Comparison of ENCODE assay signal across 8 cellular contexts in the genomic region with DNA sequence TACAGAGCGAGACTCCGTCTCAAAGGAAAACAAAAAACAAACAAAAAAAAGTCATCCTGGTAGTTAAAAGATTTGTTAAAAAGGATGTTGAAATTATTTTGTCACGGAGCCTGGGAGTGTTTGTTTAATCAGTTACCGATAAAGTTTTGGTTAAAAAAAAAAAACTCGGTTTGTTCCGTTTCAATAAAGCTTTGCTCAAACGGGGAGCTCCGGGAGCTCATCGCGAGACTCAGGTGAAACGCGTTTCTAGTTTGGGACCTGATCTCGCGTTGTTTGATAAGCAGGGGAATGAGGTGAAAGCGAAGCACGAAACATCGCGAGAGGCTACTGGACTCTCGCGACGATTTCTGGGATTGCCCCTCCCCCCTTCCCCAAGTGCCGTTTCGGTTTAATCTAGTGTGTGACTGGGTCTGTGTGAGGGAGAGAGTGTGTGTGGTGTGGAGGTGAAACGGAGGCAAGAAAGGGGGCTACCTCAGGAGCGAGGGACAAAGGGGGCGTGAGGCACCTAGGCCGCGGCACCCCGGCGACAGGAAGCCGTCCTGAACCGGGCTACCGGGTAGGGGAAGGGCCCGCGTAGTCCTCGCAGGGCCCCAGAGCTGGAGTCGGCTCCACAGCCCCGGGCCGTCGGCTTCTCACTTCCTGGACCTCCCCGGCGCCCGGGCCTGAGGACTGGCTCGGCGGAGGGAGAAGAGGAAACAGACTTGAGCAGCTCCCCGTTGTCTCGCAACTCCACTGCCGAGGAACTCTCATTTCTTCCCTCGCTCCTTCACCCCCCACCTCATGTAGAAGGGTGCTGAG. TPM values are rescaled to one million over a fixed set of nuclear protein-coding genes. Genes with fewer than 3 reads are reported as not detected.
DNase-seq lines count a peak whose midpoint lies in the region; ATAC-seq and TF ChIP-seq lines count a peak whose summit lies in the region.

A gene (plus strand): TSS at position 374 of the 798 bp plus-strand sequence. CDS start 586 bp downstream, outside the sequence.

- H3K4me3 ChIP-seq in Loucy (ENCODE audit: low read length, poor library complexity, severe bottlenecking), result peak within 1 kb of the TSS; percentile 95

- H3K79me2 ChIP-seq in Loucy (ENCODE audit: insufficient read depth, low read length), result peaks cover 50% of the 10 kb centered on the region

- H4K20me1 ChIP-seq in Loucy (ENCODE audit: insufficient read depth, low read length, poor library complexity, severe bottlenecking), result peaks cover 41% of the 10 kb centered on the region

- peaks cover 22% of the 10 kb centered on the region for H3K4me1 ChIP-seq in Loucy (ENCODE audit: insufficient read depth, low read length, poor library complexity, severe bottlenecking)

- H3K27me3 Mint-ChIP-seq in natural killer cell (ENCODE audit: low read depth in 2 of 2), result no peaks in the 10 kb centered on the region

- no peaks in the 10 kb centered on the region for H3K9me3 ChIP-seq in Loucy (ENCODE audit: insufficient read depth, low read depth, low read length)

- no peaks in the 10 kb centered on the region for H3K27me3 ChIP-seq in Loucy (ENCODE audit: insufficient read depth, low read length, poor library complexity, severe bottlenecking)

- peaks cover 3% of the 10 kb centered on the region; the same call in 1 of the 2 replicates for H3F3A ChIP-seq in Loucy (ENCODE audit: low read depth)

- H3K36me3 Mint-ChIP-seq in natural killer cell, result no peaks in the 10 kb centered on the region

- peak within 1 kb of the TSS; percentile 93 to 99 for H3K27ac Mint-ChIP-seq in natural killer cell

- peak; percentile 99 for TF ChIP-seq POLR2A in Raji (IDR thresholded peaks at IDR 0.05; ENCODE audit: insufficient read depth, low read depth, low read length)

- no peaks in the 10 kb centered on the region for H3K36me3 ChIP-seq in Loucy (ENCODE audit: insufficient read depth, low read length)

- H3K4me1 Mint-ChIP-seq in natural killer cell, result peaks cover 44 to 53% of the 10 kb centered on the region in 2 donors

- peak; percentile 96 for DNase-seq in Daoy (ENCODE audit: low read depth)
- DNase-seq in H4 (ENCODE audit: low spot score), result peak; percentile 99
- DNase-seq in activated T-helper 9 cell treated with anti-CD3 and anti-CD28 coated beads, Interleukin-2, amount 50 U/mL, for 16 hours (ENCODE audit: low read depth), result peak; percentile 85
- DNase-seq in fibroblast of peridontal ligament (ENCODE audit: extremely low read depth), result peak; percentile 100
- DNase-seq in natural killer cell, result peak; percentile 92
- DNase-seq in stimulated activated naive CD4-positive, alpha-beta T cell treated with Interleukin-2 at 50 U/mL for 16 hours (lab: John Stamatoyannopoulos, UW), result peak; percentile 91

- H3K4me2 ChIP-seq in Loucy (ENCODE audit: low read depth, low read length, poor library complexity, severe bottlenecking), result peak within 1 kb of the TSS; percentile 97

- TF ChIP-seq CTCF in Loucy (conservative IDR thresholded peaks at IDR 0.05; ENCODE audit: low read length) (no peak), natural killer cell (IDR thresholded peaks at IDR 0.05) (no peak)

- H3K9me3 Mint-ChIP-seq in natural killer cell, result no peaks in the 10 kb centered on the region

- H3K9ac ChIP-seq in Loucy (ENCODE audit: low read depth, low read length, poor library complexity, severe bottlenecking), result peak within 1 kb of the TSS; percentile 96

- peak within 1 kb of the TSS; percentile 100 for H2AFZ ChIP-seq in Loucy (ENCODE audit: low read length)

- peak within 1 kb of the TSS; percentile 92 for H3K4me3 Mint-ChIP-seq in natural killer cell

- H3K9me2 ChIP-seq in Loucy (replicated peaks; ENCODE audit: low read depth, low read length), result no peaks in the 10 kb centered on the region

- peak; percentile 86 to 94 (median 88) for ATAC-seq in natural killer cell

- intact Hi-C loops in natural killer cell (cut with micrococcal nuclease), result loop anchor here (1.0 to 5.0 kb wide), 2 partner anchors 10 to 59 kb away; a partner anchor contains a TSS

RNA-seq across cellular contexts. Expression of the gene that starts here (rescaled TPM):
- total RNA-seq in Daoy (2014; rRNA removed; shearing (Covaris generic)), result 16.2 and 19.1 TPM in 2 replicates
- 15.5 and 16.4 TPM in 2 replicates for total RNA-seq in H4 (2014; rRNA removed; shearing (Covaris generic))
- 100 to 1,000 TPM; 119 to 129 (median 124) TPM for total RNA-seq in natural killer cell

Comparison
In these comparisons a context has a peak if more than half of its experiments do, and no peak if none do; other contexts are left out.
1. Peak in every context shown above with its lines: DNase-seq, ATAC-seq and H3K4me3 ChIP-seq.